ENCODE assay signal across 1 cellular context in the genomic region with DNA sequence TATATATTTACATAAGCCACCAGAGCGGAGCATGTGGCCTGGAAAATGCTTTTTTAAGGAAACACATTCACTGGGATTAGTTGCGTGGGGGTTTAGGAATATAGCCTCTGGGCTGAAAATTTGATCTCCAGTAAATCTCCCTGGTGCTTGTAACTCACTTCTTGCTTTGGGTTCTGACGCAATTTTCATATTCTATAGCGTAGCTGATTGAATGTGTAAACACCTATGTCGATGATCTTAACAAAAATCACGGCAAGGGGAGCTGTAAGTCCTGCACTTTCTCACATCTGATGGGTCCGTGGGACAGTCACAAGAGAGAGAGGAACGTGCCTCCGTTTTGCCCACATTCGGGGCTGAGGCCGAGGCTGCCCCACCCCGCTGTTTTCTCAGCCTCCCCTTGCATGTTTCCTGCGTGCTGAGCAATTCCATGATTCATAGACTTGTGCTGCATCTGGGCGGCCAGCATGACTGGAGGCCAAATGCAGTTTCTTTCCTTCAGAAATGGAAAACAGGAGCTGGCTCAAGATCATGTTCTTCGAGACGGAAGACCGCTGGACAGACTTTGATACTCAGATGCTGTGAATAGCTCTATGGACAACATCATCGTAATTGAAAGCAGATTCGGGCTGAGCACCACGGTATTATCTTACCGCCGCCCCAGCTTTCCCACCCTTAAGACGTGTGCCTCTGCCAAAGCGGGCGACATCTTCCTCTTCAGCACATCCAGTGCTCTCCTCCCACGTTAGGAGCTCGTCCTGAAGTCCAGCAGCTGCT.
TF ChIP-seq lines count a peak whose summit lies in the region.

No MANE protein-coding gene starts in this region.

TF ChIP-seq in SK-N-SH, 30 proteins besides CTCF, POLR2A, EP300 and RAD21 (continued from another document):
- TF ChIP-seq, protein P1, sequence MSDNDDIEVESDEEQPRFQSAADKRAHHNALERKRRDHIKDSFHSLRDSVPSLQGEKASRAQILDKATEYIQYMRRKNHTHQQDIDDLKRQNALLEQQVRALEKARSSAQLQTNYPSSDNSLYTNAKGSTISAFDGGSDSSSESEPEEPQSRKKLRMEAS (IDR thresholded peaks at IDR 0.05; ENCODE audit: low read depth), result no peak
- TF ChIP-seq RCOR1 (IDR thresholded peaks at IDR 0.05; ENCODE audit: low read length), result no peak
- no peak for TF ChIP-seq POLR2AphosphoS5 (IDR thresholded peaks at IDR 0.05; ENCODE audit: low read depth, low read length)
- TF ChIP-seq FOXJ3 (CRISPR knock-in tag; IDR thresholded peaks at IDR 0.05), result no peak
- TF ChIP-seq, protein P2, sequence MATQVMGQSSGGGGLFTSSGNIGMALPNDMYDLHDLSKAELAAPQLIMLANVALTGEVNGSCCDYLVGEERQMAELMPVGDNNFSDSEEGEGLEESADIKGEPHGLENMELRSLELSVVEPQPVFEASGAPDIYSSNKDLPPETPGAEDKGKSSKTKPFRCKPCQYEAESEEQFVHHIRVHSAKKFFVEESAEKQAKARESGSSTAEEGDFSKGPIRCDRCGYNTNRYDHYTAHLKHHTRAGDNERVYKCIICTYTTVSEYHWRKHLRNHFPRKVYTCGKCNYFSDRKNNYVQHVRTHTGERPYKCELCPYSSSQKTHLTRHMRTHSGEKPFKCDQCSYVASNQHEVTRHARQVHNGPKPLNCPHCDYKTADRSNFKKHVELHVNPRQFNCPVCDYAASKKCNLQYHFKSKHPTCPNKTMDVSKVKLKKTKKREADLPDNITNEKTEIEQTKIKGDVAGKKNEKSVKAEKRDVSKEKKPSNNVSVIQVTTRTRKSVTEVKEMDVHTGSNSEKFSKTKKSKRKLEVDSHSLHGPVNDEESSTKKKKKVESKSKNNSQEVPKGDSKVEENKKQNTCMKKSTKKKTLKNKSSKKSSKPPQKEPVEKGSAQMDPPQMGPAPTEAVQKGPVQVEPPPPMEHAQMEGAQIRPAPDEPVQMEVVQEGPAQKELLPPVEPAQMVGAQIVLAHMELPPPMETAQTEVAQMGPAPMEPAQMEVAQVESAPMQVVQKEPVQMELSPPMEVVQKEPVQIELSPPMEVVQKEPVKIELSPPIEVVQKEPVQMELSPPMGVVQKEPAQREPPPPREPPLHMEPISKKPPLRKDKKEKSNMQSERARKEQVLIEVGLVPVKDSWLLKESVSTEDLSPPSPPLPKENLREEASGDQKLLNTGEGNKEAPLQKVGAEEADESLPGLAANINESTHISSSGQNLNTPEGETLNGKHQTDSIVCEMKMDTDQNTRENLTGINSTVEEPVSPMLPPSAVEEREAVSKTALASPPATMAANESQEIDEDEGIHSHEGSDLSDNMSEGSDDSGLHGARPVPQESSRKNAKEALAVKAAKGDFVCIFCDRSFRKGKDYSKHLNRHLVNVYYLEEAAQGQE (IDR thresholded peaks at IDR 0.05; ENCODE audit: low read depth, low read length), result no peak
- TF ChIP-seq JUND (IDR thresholded peaks at IDR 0.05), result no peak
- no peak for TF ChIP-seq FOSL2 (IDR thresholded peaks at IDR 0.05; ENCODE audit: borderline replicate concordance, low read depth)
- no peak for TF ChIP-seq TEAD4 (IDR thresholded peaks at IDR 0.05; ENCODE audit: borderline replicate concordance, insufficient read depth)
- no peak for TF ChIP-seq NFIC (IDR thresholded peaks at IDR 0.05; ENCODE audit: borderline replicate concordance)
